ENCODE assay signal across 8 cellular contexts in the genomic region with DNA sequence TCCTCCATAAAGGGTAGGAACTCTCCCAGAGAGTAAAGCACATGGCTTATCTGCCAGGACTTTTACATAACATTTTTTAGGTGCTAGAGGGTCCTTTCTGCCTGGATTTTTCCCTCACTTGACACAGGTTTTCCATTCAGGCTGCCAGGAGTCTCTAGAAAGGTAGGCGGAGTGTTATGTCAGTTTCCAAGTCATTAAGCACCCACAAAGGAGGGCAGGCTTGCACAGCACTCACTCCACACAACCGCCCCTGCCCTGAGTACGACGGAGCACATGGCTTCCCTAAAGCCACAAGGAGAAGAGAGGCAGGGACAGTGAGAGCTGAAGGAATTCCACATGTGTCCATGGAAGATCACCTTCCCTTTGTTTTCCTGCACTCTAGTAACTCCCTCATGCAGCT. TPM values are rescaled to one million over a fixed set of nuclear protein-coding genes. Genes with fewer than 3 reads are reported as not detected.
A peak's percentile ranks its signal among the peaks of the same experiment; 100 is the strongest.
DNase-seq lines count a peak whose midpoint lies in the region; ATAC-seq, FAIRE-seq and TF ChIP-seq lines count a peak whose summit lies in the region.

No MANE protein-coding gene starts in this region.

- H2AFZ ChIP-seq in hepatocyte, result no peak overlapping the region

- H3K27ac Mint-ChIP-seq in T-cell, result peak overlapping the region; percentile 79 to 80

- peak; percentile 94 for TF ChIP-seq EP300 in Ishikawa (IDR thresholded peaks at IDR 0.05; ENCODE audit: borderline replicate concordance)

- no peak for TF ChIP-seq CTCF in hepatocyte (IDR thresholded peaks at IDR 0.05; ENCODE audit: poor library complexity)

- peaks cover 41% of the 10 kb centered on the region for H4K20me1 ChIP-seq in hepatocyte (ENCODE audit: insufficient read depth, poor library complexity, severe bottlenecking)

- no peak for DNase-seq in T-cell
- DNase-seq in hepatocyte (ENCODE audit: low spot score), result no peak
- DNase-seq in small intestine, result no peak
- no peak for DNase-seq in hippocampal formation (lab: John Stamatoyannopoulos, UW)

- H3K36me3 ChIP-seq in hepatocyte (replicated peaks; ENCODE audit: insufficient read depth, low read depth) (no peaks in the 10 kb centered on the region), small intestine (ENCODE audit: control insufficient read depth in 2 of 2, insufficient read depth in 2 of 2, low read length in 2 of 2) (peaks cover 0 to 3% of the 10 kb centered on the region in 2 donors)

- H3K4me3 ChIP-seq in hepatocyte (no peak overlapping the region), small intestine (ENCODE audit: low read depth in 1 of 2, low read length in 2 of 2) (no peak overlapping the region)

- H3K36me3 Mint-ChIP-seq in T-cell, result peaks cover 18% of the 10 kb centered on the region

- H3K4me1 Mint-ChIP-seq in T-cell, result peaks cover 81 to 91% (median 90%) of the 10 kb centered on the region in 3 donors

- no peaks in the 10 kb centered on the region for H3K9me3 ChIP-seq in hepatocyte (ENCODE audit: low read depth)
- H3K9me3 ChIP-seq in small intestine (ENCODE audit: control insufficient read depth, low read depth), result no peaks in the 10 kb centered on the region

- H3K4me1 ChIP-seq in hepatocyte (ENCODE audit: insufficient read depth), result peaks cover 71% of the 10 kb centered on the region
- H3K4me1 ChIP-seq in small intestine (ENCODE audit: control insufficient read depth in 2 of 2, insufficient read depth in 1 of 2, low read depth in 1 of 2, low read length in 1 of 2), result peaks cover 10 to 41% of the 10 kb centered on the region in 2 donors

- POLR2A ChIA-PET in T-cell (lab: Charles Lee), result no interaction called here

- FAIRE-seq in small intestine (lab: Jason Lieb, UNC), result no peak

- peak overlapping the region in 2 of 3 donors; percentile 1 to 36 for H3K4me3 Mint-ChIP-seq in T-cell

- H3K9me2 ChIP-seq in hepatocyte (replicated peaks; ENCODE audit: insufficient read depth), result no peaks in the 10 kb centered on the region

- peaks cover 95% of the 10 kb centered on the region for H3K79me2 ChIP-seq in hepatocyte

- 76% methylated on average over 4 of the region's 4 CpGs for WGBS in hepatocyte (ENCODE audit: low lambda C conversion rate, missing lambda C conversion rate)
- WGBS in small intestine, 3 donors, result 68 to 85% (median 74%) methylated on average over 4 of the region's 4 CpGs

- H3K27me3 ChIP-seq in hepatocyte (no peaks in the 10 kb centered on the region), small intestine (ENCODE audit: control insufficient read depth in 2 of 2, insufficient read depth in 2 of 2, low read length in 2 of 2) (no peaks in the 10 kb centered on the region)

- H3K27me3 Mint-ChIP-seq in T-cell, result no peaks in the 10 kb centered on the region

- CTCF ChIA-PET in T-cell (lab: Charles Lee), result no interaction called here

- no peak overlapping the region for H3K4me2 ChIP-seq in hepatocyte

- H3K9me3 Mint-ChIP-seq in T-cell, result no peaks in the 10 kb centered on the region

- ATAC-seq in T-cell (replicated peaks in 1 of 4) (no peak), GM19035 (IDR thresholded peaks at IDR 0.05; ENCODE audit: unreplicated experiment) (no peak), HG03565 (IDR thresholded peaks at IDR 0.05; ENCODE audit: unreplicated experiment) (no peak), GM21381 (IDR thresholded peaks at IDR 0.05; ENCODE audit: unreplicated experiment) (no peak)

- TF ChIP-seq RAD21 in Ishikawa (IDR thresholded peaks at IDR 0.05; ENCODE audit: low read depth), result peak; percentile 14; the same call in 1 of the 2 replicates

- H3K27ac ChIP-seq in hepatocyte (peak overlapping the region; percentile 84), small intestine (ENCODE audit: low read depth in 1 of 2, low read length in 1 of 2) (peak overlapping the region; percentile 35 to 89)

TF ChIP-seq in Ishikawa, 13 proteins besides CTCF, POLR2A, EP300 and RAD21:
- no peak for TF ChIP-seq CREB1 (IDR thresholded peaks at IDR 0.05; ENCODE audit: low read depth)
- TF ChIP-seq TCF12 (IDR thresholded peaks at IDR 0.05; ENCODE audit: low read depth), result peak; percentile 89
- TF ChIP-seq ZBTB7A (IDR thresholded peaks at IDR 0.05; ENCODE audit: low read depth), result no peak
- peak; percentile 67; the same call in 1 of the 2 replicates for TF ChIP-seq EGR1 (IDR thresholded peaks at IDR 0.05)
- TF ChIP-seq NFIC (IDR thresholded peaks at IDR 0.05), result peak; percentile 95
- TF ChIP-seq CEBPB (IDR thresholded peaks at IDR 0.05), result peak; percentile 49; the same call in 1 of the 2 replicates
- 0 out of 2 replicates have a peak, but pooled peaks have one; percentile 51 for TF ChIP-seq YY1 (IDR thresholded peaks at IDR 0.05; ENCODE audit: low read depth)
- peak; percentile 68 for TF ChIP-seq TEAD4 (IDR thresholded peaks at IDR 0.05)
- TF ChIP-seq, protein P1, sequence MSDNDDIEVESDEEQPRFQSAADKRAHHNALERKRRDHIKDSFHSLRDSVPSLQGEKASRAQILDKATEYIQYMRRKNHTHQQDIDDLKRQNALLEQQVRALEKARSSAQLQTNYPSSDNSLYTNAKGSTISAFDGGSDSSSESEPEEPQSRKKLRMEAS (IDR thresholded peaks at IDR 0.05), result peak; percentile 98
- TF ChIP-seq USF1 (IDR thresholded peaks at IDR 0.05), result no peak; the same call in 1 of the 2 replicates
- TF ChIP-seq, protein P2, sequence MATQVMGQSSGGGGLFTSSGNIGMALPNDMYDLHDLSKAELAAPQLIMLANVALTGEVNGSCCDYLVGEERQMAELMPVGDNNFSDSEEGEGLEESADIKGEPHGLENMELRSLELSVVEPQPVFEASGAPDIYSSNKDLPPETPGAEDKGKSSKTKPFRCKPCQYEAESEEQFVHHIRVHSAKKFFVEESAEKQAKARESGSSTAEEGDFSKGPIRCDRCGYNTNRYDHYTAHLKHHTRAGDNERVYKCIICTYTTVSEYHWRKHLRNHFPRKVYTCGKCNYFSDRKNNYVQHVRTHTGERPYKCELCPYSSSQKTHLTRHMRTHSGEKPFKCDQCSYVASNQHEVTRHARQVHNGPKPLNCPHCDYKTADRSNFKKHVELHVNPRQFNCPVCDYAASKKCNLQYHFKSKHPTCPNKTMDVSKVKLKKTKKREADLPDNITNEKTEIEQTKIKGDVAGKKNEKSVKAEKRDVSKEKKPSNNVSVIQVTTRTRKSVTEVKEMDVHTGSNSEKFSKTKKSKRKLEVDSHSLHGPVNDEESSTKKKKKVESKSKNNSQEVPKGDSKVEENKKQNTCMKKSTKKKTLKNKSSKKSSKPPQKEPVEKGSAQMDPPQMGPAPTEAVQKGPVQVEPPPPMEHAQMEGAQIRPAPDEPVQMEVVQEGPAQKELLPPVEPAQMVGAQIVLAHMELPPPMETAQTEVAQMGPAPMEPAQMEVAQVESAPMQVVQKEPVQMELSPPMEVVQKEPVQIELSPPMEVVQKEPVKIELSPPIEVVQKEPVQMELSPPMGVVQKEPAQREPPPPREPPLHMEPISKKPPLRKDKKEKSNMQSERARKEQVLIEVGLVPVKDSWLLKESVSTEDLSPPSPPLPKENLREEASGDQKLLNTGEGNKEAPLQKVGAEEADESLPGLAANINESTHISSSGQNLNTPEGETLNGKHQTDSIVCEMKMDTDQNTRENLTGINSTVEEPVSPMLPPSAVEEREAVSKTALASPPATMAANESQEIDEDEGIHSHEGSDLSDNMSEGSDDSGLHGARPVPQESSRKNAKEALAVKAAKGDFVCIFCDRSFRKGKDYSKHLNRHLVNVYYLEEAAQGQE (IDR thresholded peaks at IDR 0.05; ENCODE audit: low read depth), result no peak
- no peak for TF ChIP-seq TAF1 (IDR thresholded peaks at IDR 0.05; ENCODE audit: low read depth)
- peak; percentile 64; the same call in 1 of the 2 replicates for TF ChIP-seq FOXM1 (IDR thresholded peaks at IDR 0.05; ENCODE audit: borderline replicate concordance, low read depth)
TF ChIP-seq in Ishikawa: peak in this region for 8.

RNA-seq across cellular contexts. Expression of gene CAPZB, which starts 55.7 kb away (rescaled TPM):
- total RNA-seq in T-cell (100 to 1,000 TPM; 272 to 342 (median 320) TPM), hepatocyte (139 and 165 TPM in 2 replicates)
- polyA plus RNA-seq in hepatocyte (260 and 261 TPM in 2 replicates), small intestine (100 to 1,000 TPM; 262 to 292 (median 289) TPM)
